Comparison of ENCODE assay signal across 1 cellular context in the genomic region with DNA sequence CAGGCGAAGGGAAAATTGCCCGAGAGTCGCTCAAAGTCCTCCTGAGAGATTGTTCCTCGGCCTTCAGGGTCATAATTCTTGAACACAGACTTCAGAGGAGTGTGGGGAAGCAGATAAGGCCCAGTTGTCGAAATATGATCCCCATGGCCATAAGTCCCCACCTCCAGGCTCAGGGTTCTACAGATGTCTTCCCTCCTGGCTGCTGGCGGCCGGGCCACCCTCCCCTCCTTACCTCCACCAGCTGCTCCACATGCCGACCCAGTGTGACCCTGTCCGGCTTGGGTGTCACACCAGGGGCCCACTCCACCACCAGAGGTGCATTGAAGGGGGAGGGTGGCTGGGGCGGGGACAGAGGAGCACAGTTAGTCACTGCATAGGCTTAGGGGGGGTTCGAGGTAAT.
TF ChIP-seq lines count a peak whose summit lies in the region.

No MANE protein-coding gene starts in this region.

TF ChIP-seq in K562, 482 proteins besides CTCF, POLR2A, EP300 and RAD21 (continued from another document and continues in another):
- TF ChIP-seq, protein P1, sequence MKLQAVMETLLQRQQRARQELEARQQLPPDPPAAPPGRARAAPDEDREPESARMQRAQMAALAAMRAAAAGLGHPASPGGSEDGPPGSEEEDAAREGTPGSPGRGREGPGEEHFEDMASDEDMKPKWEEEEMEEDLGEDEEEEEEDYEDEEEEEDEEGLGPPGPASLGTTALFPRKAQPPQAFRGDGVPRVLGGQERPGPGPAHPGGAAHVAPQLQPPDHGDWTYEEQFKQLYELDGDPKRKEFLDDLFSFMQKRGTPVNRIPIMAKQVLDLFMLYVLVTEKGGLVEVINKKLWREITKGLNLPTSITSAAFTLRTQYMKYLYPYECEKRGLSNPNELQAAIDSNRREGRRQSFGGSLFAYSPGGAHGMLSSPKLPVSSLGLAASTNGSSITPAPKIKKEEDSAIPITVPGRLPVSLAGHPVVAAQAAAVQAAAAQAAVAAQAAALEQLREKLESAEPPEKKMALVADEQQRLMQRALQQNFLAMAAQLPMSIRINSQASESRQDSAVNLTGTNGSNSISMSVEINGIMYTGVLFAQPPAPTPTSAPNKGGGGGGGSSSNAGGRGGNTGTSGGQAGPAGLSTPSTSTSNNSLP (IDR thresholded peaks at IDR 0.05; ENCODE audit: borderline replicate concordance, low read depth, low read length) = peak; percentile 38; the same call in 1 of the 2 replicates
- TF ChIP-seq SMARCC2 (IDR thresholded peaks at IDR 0.05; ENCODE audit: low read depth) (no peak), TEAD4 (IDR thresholded peaks at IDR 0.05; ENCODE audit: low read length) (peak; percentile 88), TEAD4 (CRISPR knock-in tag; IDR thresholded peaks at IDR 0.05; ENCODE audit: borderline replicate concordance) (no peak), DIDO1 (tag; IDR thresholded peaks at IDR 0.05; ENCODE audit: low read depth) (no peak), SETDB1 (IDR thresholded peaks at IDR 0.05; ENCODE audit: low read length) (no peak), ZNF140 (CRISPR knock-in tag; IDR thresholded peaks at IDR 0.05) (no peak), ZMIZ1 (IDR thresholded peaks at IDR 0.05; ENCODE audit: low read depth in 2 of 2, low read length in 2 of 2) (peak in 1 of 2 experiments; percentile 62; a peak in 1 of 4 replicates), MCM5 (IDR thresholded peaks at IDR 0.05; ENCODE audit: low read depth) (no peak), SMARCA4 (IDR thresholded peaks at IDR 0.05) (peak; percentile 88), ZNF436 (CRISPR knock-in tag; IDR thresholded peaks at IDR 0.05) (no peak), ETV5 (CRISPR knock-in tag; IDR thresholded peaks at IDR 0.05; ENCODE audit: low read depth) (no peak), SOX6 (IDR thresholded peaks at IDR 0.05) (peak; percentile 75), MCM7 (IDR thresholded peaks at IDR 0.05) (no peak), ELF4 (CRISPR knock-in tag; IDR thresholded peaks at IDR 0.05) (no peak), MTF1 (CRISPR knock-in tag; IDR thresholded peaks at IDR 0.05; ENCODE audit: borderline replicate concordance) (no peak), GTF2F1 (IDR thresholded peaks at IDR 0.05; ENCODE audit: low read depth, low read length) (no peak), IRF1 (CRISPR knock-in tag; IDR thresholded peaks at IDR 0.05; ENCODE audit: borderline replicate concordance) (no peak), ZBTB34 (CRISPR knock-in tag; IDR thresholded peaks at IDR 0.05) (no peak), KLF10 (CRISPR knock-in tag; IDR thresholded peaks at IDR 0.05) (no peak), NUFIP1 (IDR thresholded peaks at IDR 0.05; ENCODE audit: partially characterized antibody) (no peak), CBX1 (IDR thresholded peaks at IDR 0.05; ENCODE audit: low read depth) (no peak), SREBF1 (IDR thresholded peaks at IDR 0.05; ENCODE audit: borderline replicate concordance, low read depth, low read length) (no peak), FOXM1 (IDR thresholded peaks at IDR 0.05; ENCODE audit: low read depth) (peak; percentile 58), FOXM1 (CRISPR knock-in tag; IDR thresholded peaks at IDR 0.05; ENCODE audit: low read depth) (no peak), ZNF699 (CRISPR knock-in tag; IDR thresholded peaks at IDR 0.05; ENCODE audit: insufficient replicate concordance) (no peak), ZNF232 (CRISPR knock-in tag; IDR thresholded peaks at IDR 0.05) (no peak), TAF1 (IDR thresholded peaks at IDR 0.05; ENCODE audit: control insufficient read depth, extremely low read depth, insufficient read depth, low read length, severe bottlenecking) (peak; percentile 38), SPI1 (IDR thresholded peaks at IDR 0.05; ENCODE audit: borderline replicate concordance, low read depth, low read length) (no peak), HINFP (tag; conservative IDR thresholded peaks at IDR 0.05; ENCODE audit: low read depth) (no peak), ZNF143 (CRISPR knock-in tag; IDR thresholded peaks at IDR 0.05) (no peak), E2F1 (CRISPR knock-in tag; IDR thresholded peaks at IDR 0.05) (no peak), FOS (IDR thresholded peaks at IDR 0.05; ENCODE audit: extremely low read depth, insufficient read length) (no peak), NRF1 (conservative IDR thresholded peaks at IDR 0.05 in 1 of 2, IDR thresholded peaks at IDR 0.05 in 1 of 2) (peak in 1 of 2 experiments; percentile 24; a peak in 1 of 4 replicates), MAFF (IDR thresholded peaks at IDR 0.05; ENCODE audit: low read length) (no peak), ZNF324 (CRISPR knock-in tag; IDR thresholded peaks at IDR 0.05) (no peak), ZNF175 (CRISPR knock-in tag; IDR thresholded peaks at IDR 0.05; ENCODE audit: low read depth) (no peak), RFX5 (IDR thresholded peaks at IDR 0.05; ENCODE audit: low read depth, low read length) (no peak)
- TF ChIP-seq, protein P2, sequence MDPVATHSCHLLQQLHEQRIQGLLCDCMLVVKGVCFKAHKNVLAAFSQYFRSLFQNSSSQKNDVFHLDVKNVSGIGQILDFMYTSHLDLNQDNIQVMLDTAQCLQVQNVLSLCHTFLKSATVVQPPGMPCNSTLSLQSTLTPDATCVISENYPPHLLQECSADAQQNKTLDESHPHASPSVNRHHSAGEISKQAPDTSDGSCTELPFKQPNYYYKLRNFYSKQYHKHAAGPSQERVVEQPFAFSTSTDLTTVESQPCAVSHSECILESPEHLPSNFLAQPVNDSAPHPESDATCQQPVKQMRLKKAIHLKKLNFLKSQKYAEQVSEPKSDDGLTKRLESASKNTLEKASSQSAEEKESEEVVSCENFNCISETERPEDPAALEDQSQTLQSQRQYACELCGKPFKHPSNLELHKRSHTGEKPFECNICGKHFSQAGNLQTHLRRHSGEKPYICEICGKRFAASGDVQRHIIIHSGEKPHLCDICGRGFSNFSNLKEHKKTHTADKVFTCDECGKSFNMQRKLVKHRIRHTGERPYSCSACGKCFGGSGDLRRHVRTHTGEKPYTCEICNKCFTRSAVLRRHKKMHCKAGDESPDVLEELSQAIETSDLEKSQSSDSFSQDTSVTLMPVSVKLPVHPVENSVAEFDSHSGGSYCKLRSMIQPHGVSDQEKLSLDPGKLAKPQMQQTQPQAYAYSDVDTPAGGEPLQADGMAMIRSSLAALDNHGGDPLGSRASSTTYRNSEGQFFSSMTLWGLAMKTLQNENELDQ (CRISPR knock-in tag; IDR thresholded peaks at IDR 0.05; ENCODE audit: borderline replicate concordance) = no peak
- TF ChIP-seq, protein P3, sequence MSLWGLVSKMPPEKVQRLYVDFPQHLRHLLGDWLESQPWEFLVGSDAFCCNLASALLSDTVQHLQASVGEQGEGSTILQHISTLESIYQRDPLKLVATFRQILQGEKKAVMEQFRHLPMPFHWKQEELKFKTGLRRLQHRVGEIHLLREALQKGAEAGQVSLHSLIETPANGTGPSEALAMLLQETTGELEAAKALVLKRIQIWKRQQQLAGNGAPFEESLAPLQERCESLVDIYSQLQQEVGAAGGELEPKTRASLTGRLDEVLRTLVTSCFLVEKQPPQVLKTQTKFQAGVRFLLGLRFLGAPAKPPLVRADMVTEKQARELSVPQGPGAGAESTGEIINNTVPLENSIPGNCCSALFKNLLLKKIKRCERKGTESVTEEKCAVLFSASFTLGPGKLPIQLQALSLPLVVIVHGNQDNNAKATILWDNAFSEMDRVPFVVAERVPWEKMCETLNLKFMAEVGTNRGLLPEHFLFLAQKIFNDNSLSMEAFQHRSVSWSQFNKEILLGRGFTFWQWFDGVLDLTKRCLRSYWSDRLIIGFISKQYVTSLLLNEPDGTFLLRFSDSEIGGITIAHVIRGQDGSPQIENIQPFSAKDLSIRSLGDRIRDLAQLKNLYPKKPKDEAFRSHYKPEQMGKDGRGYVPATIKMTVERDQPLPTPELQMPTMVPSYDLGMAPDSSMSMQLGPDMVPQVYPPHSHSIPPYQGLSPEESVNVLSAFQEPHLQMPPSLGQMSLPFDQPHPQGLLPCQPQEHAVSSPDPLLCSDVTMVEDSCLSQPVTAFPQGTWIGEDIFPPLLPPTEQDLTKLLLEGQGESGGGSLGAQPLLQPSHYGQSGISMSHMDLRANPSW (CRISPR knock-in tag; IDR thresholded peaks at IDR 0.05) = no peak
- TF ChIP-seq, protein P4, sequence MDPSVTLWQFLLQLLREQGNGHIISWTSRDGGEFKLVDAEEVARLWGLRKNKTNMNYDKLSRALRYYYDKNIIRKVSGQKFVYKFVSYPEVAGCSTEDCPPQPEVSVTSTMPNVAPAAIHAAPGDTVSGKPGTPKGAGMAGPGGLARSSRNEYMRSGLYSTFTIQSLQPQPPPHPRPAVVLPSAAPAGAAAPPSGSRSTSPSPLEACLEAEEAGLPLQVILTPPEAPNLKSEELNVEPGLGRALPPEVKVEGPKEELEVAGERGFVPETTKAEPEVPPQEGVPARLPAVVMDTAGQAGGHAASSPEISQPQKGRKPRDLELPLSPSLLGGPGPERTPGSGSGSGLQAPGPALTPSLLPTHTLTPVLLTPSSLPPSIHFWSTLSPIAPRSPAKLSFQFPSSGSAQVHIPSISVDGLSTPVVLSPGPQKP (CRISPR knock-in tag; IDR thresholded peaks at IDR 0.05) = no peak
- TF ChIP-seq, protein P5, sequence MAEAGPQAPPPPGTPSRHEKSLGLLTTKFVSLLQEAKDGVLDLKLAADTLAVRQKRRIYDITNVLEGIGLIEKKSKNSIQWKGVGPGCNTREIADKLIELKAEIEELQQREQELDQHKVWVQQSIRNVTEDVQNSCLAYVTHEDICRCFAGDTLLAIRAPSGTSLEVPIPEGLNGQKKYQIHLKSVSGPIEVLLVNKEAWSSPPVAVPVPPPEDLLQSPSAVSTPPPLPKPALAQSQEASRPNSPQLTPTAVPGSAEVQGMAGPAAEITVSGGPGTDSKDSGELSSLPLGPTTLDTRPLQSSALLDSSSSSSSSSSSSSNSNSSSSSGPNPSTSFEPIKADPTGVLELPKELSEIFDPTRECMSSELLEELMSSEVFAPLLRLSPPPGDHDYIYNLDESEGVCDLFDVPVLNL (CRISPR knock-in tag; IDR thresholded peaks at IDR 0.05; ENCODE audit: low read depth) = no peak
- TF ChIP-seq, protein P6, sequence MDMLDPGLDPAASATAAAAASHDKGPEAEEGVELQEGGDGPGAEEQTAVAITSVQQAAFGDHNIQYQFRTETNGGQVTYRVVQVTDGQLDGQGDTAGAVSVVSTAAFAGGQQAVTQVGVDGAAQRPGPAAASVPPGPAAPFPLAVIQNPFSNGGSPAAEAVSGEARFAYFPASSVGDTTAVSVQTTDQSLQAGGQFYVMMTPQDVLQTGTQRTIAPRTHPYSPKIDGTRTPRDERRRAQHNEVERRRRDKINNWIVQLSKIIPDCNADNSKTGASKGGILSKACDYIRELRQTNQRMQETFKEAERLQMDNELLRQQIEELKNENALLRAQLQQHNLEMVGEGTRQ (CRISPR knock-in tag; IDR thresholded peaks at IDR 0.05) = no peak
